ENCODE assay signal across 21 cellular contexts in the genomic region with DNA sequence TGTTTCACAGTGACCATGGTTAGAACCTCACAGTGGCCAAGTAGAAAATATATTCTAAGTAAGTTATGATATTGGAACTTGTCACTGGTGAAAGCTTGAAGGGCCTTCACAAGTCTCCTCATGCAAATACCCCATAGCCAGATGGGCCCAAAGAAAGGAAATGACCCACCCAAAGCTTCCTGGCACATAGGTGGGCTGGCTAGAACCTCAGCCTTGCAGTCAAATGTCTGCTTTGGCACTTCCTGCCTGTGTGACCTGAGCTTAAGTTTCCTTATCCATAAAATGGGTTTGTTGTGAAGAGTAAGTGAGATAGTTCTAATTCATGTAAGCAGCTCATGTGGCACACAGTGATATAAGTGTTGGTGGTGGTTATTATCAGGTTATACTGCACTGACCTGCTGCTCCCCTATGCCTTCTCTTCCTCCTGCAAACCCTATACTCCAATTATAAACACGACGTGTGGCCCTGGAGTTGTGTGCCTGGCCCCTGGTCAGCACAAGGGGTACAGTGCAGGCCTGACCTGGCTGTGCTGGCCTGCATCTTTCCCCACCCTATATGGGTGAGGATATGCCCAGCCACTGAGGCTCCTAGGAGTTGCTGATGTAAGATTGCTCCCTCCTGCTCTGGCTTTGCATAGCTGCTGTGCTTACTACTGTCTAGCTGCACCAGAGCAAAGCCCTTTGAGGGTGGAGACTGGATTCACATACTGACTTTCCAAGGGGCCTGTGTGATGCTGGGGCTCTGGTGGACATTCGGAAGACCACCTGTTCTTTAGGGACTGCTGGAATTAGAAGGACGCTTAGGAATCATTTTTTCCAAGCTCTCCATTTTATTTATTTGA. TPM values are rescaled to one million over a fixed set of nuclear protein-coding genes. Genes with fewer than 3 reads are reported as not detected.
"Had no signal": no experiment of that assay in that cellular context is flagged by ENCODE, and none has a peak within 500 bp of the region (broad histone marks: within the 10 kb centered on the region; RNA-seq: fewer than 3 reads in every experiment).

No MANE protein-coding gene starts in this region.

- H3K36me3 ChIP-seq: breast epithelium had no signal

- H3K27me3 Mint-ChIP-seq: dendritic cell treated with granulocyte-macrophage colony-stimulating factor and Interleukin-4, amounts not matched to agents 40 ng/mL and 50 ng/mL, for 4 days had no signal

- H3K4me3 ChIP-seq: ascending aorta, breast epithelium, heart left ventricle, prostate gland, smooth muscle cell, thoracic aorta had no signal

- H3K27me3 ChIP-seq: ascending aorta, breast epithelium, foreskin keratinocyte, heart left ventricle had no signal

- ATAC-seq: activated T-cell treated with anti-CD3 and anti-CD28 coated beads, Interleukin-2, amount 50 U/mL, for 72 hours; foreskin keratinocyte; heart left ventricle; right cardiac atrium had no signal

- H3K4me2 ChIP-seq: smooth muscle cell had no signal

- H3K4me3 Mint-ChIP-seq: activated T-cell treated with anti-CD3 and anti-CD28 coated beads, Interleukin-2, amount 50 U/mL, for 72 hours; dendritic cell treated with granulocyte-macrophage colony-stimulating factor and Interleukin-4, amounts not matched to agents 40 ng/mL and 50 ng/mL, for 4 days; immature natural killer cell; nephron had no signal

- H3K4me1 ChIP-seq: breast epithelium, foreskin keratinocyte, prostate gland had no signal

- H3K27ac Mint-ChIP-seq: activated T-cell treated with anti-CD3 and anti-CD28 coated beads, Interleukin-2, amount 50 U/mL, for 72 hours; dendritic cell treated with granulocyte-macrophage colony-stimulating factor and Interleukin-4, amounts not matched to agents 40 ng/mL and 50 ng/mL, for 4 days; nephron had no signal

- H3K9me3 ChIP-seq: ascending aorta, breast epithelium, heart left ventricle, prostate gland, thoracic aorta had no signal

- H3K27ac ChIP-seq: ascending aorta, breast epithelium, foreskin keratinocyte, heart left ventricle, prostate gland, thoracic aorta had no signal

- H3K9me3 Mint-ChIP-seq: activated T-cell treated with anti-CD3 and anti-CD28 coated beads, Interleukin-2, amount 50 U/mL, for 72 hours; dendritic cell treated with granulocyte-macrophage colony-stimulating factor and Interleukin-4, amounts not matched to agents 40 ng/mL and 50 ng/mL, for 4 days; immature natural killer cell; nephron had no signal

- DNase-seq: activated CD4-positive, alpha-beta T cell treated with anti-CD3 and anti-CD28 coated beads, Interleukin-2, amount 50 U/mL, for 1 hour; activated CD4-positive, CD25-positive, alpha-beta regulatory T cell; activated gamma-delta T cell treated with Interleukin-2 at 50 U/mL for 16 hours; activated T-cell treated with anti-CD3 and anti-CD28 coated beads, Interleukin-2, amount 50 U/mL, for 72 hours; cerebellar nuclear complex; effector memory CD4-positive, alpha-beta T cell; foreskin keratinocyte; heart left ventricle; immature natural killer cell; mesendoderm; right cardiac atrium; stimulated activated CD4-positive, alpha-beta T cell treated with anti-CD3 and anti-CD28 coated beads, Interleukin-4, amount 100 ng/mL, for 4 hours; stimulated activated CD8-positive, alpha-beta memory T cell treated with anti-CD3 and anti-CD28 coated beads, Interleukin-4, amount 100 ng/mL, for 48 hours; SW 1271 had no signal

RNA-seq across cellular contexts. Expression of a gene that starts 4.7 kb away (rescaled TPM):
- total RNA-seq: ascending aorta had no signal
- polyA plus RNA-seq: foreskin keratinocyte had no signal
